8 cellular contexts compared by ENCODE assay signal in genomic region chr1:2921970-2922686, GRCh38.
A peak's percentile ranks its signal among the peaks of the same experiment; 100 is the strongest.
DNase-seq lines count a peak whose midpoint lies in the region; ATAC-seq and TF ChIP-seq lines count a peak whose summit lies in the region.

No MANE protein-coding gene starts in this region.

- WGBS in esophagus muscularis mucosa = 67% methylated on average over 9 of the region's 27 CpGs

- H3K27ac ChIP-seq in HL-60 (replicated peaks) (no peak overlapping the region), esophagus muscularis mucosa (replicated peaks in 1 of 4) (no peak overlapping the region)

- TF ChIP-seq EP300 in esophagus muscularis mucosa (IDR thresholded peaks at IDR 0.05) = no peak

- no peak overlapping the region for H3K4me3 ChIP-seq in HL-60 (replicated peaks; ENCODE audit: insufficient read depth, low read length)
- H3K4me3 ChIP-seq in esophagus muscularis mucosa = no peak overlapping the region

- no peak for DNase-seq in HL-60 (ENCODE audit: low read depth in 1 of 2, low spot score in 1 of 2)
- DNase-seq in activated CD4-positive, alpha-beta T cell treated with anti-CD3 and anti-CD28 coated beads for 1 hour = peak; percentile 13
- DNase-seq in esophagus muscularis mucosa (ENCODE audit: extremely low spot score) = no peak
- peak; percentile 3 for DNase-seq in stimulated activated CD8-positive, alpha-beta memory T cell treated with anti-CD3 and anti-CD28 coated beads, Interleukin-15, amount 100 ng/mL, for 1 hour (ENCODE audit: low read depth)
- no peak for DNase-seq in NOMO-1 treated with DMSO at 0.1 percent for 48 hours (lab: John Stamatoyannopoulos, UW; ENCODE audit: unreplicated experiment)
- DNase-seq in cerebellum (ENCODE audit: low spot score) = no peak
- DNase-seq in SHP77 (lab: John Stamatoyannopoulos, UW) = no peak

- peaks cover 0 to 6% (median 2%) of the 10 kb centered on the region in 4 donors for H3K4me1 ChIP-seq in esophagus muscularis mucosa

- no peaks in the 10 kb centered on the region for H3K9me3 ChIP-seq in esophagus muscularis mucosa

- no peak for TF ChIP-seq POLR2A in esophagus muscularis mucosa (IDR thresholded peaks at IDR 0.05; ENCODE audit: low read depth)

- peak; percentile 18 for TF ChIP-seq CTCF in HL-60 (IDR thresholded peaks at IDR 0.05; ENCODE audit: insufficient read depth, low read length)
- peak; percentile 15 to 74 (median 27) for TF ChIP-seq CTCF in esophagus muscularis mucosa (IDR thresholded peaks at IDR 0.05)

- no peaks in the 10 kb centered on the region for H3K36me3 ChIP-seq in esophagus muscularis mucosa

- intact Hi-C loops in esophagus muscularis mucosa (cut with DNase I) = no loop called here

- H3K27me3 ChIP-seq in HL-60 (ENCODE audit: insufficient read depth, poor library complexity, severe bottlenecking) (no peaks in the 10 kb centered on the region), esophagus muscularis mucosa (peaks cover 0 to 74% (median 0%) of the 10 kb centered on the region in 4 donors)

- no peak for ATAC-seq in GM19035 (IDR thresholded peaks at IDR 0.05; ENCODE audit: unreplicated experiment)

Comparison
In these comparisons a context has a peak if more than half of its experiments do, and no peak if none do; other contexts are left out.
1. DNase-seq: peak in activated CD4-positive, alpha-beta T cell treated with anti-CD3 and anti-CD28 coated beads for 1 hour (single experiment) and stimulated activated CD8-positive, alpha-beta memory T cell treated with anti-CD3 and anti-CD28 coated beads, Interleukin-15, amount 100 ng/mL, for 1 hour (single experiment); none in HL-60 (0 of 2), esophagus muscularis mucosa (single experiment), NOMO-1 treated with DMSO at 0.1 percent for 48 hours (single experiment), cerebellum (single experiment) and SHP77 (0 of 2).